1 cellular context compared by ENCODE assay signal in the genomic region with DNA sequence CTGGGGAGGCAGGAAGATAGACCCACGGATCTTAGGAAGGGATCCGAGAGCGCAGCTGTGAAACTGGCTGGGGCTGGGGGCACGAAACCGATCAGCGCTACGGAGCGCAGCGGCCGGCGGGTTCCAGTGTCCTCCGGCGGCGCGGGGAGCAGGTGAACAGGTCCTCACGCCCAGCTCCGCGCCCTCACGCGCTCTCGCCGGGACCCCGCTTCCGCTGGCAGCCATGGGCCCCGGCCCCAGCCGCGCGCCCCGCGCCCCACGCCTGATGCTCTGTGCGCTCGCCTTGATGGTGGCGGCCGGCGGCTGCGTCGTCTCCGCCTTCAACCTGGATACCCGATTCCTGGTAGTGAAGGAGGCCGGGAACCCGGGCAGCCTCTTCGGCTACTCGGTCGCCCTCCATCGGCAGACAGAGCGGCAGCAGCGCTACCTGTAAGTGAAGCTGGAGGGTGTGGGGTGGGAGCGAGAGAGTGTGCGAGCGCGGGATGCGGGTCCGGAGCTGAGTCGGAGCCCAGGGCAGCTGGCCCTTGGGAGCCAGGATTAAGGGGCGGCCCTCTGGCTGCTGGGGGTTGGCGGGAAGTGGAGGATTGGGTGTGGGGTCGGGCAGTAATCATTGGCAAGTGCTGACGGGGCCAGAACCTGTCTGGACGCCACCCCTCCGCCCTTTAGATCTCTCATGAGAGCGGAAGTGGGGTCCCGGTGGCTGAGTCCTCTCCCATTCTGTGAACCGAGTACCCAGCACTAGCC.
TF ChIP-seq lines count a peak whose summit lies in the region.

No MANE protein-coding gene starts in this region.

TF ChIP-seq in GM12878, 131 proteins besides CTCF, POLR2A, EP300 and RAD21 (continued from another document):
- TF ChIP-seq, protein P1, sequence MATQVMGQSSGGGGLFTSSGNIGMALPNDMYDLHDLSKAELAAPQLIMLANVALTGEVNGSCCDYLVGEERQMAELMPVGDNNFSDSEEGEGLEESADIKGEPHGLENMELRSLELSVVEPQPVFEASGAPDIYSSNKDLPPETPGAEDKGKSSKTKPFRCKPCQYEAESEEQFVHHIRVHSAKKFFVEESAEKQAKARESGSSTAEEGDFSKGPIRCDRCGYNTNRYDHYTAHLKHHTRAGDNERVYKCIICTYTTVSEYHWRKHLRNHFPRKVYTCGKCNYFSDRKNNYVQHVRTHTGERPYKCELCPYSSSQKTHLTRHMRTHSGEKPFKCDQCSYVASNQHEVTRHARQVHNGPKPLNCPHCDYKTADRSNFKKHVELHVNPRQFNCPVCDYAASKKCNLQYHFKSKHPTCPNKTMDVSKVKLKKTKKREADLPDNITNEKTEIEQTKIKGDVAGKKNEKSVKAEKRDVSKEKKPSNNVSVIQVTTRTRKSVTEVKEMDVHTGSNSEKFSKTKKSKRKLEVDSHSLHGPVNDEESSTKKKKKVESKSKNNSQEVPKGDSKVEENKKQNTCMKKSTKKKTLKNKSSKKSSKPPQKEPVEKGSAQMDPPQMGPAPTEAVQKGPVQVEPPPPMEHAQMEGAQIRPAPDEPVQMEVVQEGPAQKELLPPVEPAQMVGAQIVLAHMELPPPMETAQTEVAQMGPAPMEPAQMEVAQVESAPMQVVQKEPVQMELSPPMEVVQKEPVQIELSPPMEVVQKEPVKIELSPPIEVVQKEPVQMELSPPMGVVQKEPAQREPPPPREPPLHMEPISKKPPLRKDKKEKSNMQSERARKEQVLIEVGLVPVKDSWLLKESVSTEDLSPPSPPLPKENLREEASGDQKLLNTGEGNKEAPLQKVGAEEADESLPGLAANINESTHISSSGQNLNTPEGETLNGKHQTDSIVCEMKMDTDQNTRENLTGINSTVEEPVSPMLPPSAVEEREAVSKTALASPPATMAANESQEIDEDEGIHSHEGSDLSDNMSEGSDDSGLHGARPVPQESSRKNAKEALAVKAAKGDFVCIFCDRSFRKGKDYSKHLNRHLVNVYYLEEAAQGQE (IDR thresholded peaks at IDR 0.05; ENCODE audit: low read depth, low read length): no peak
- TF ChIP-seq FOS (IDR thresholded peaks at IDR 0.05; ENCODE audit: borderline replicate concordance, extremely low read depth, insufficient read length) (no peak), NR2C2 (IDR thresholded peaks at IDR 0.05; ENCODE audit: borderline replicate concordance, control insufficient read depth, insufficient read length, low read depth) (no peak), MTA2 (IDR thresholded peaks at IDR 0.05; ENCODE audit: low read depth) (no peak), ZNF274 (IDR thresholded peaks at IDR 0.05; ENCODE audit: insufficient read depth, insufficient read length) (no peak), MTA3 (IDR thresholded peaks at IDR 0.05; ENCODE audit: borderline replicate concordance, low read length) (no peak), PAX8 (IDR thresholded peaks at IDR 0.05) (no peak), GATAD2B (conservative IDR thresholded peaks at IDR 0.05; ENCODE audit: low read depth) (no peak; the same call in 1 of the 2 replicates), POLR2AphosphoS2 (IDR thresholded peaks at IDR 0.05; ENCODE audit: low read depth, low read length) (no peak), MYC (IDR thresholded peaks at IDR 0.05; ENCODE audit: insufficient read depth, insufficient read length, insufficient replicate concordance, low read length, severe bottlenecking) (peak; percentile 34), EGR1 (IDR thresholded peaks at IDR 0.05; ENCODE audit: borderline replicate concordance in 1 of 2, low read depth in 2 of 2, low read length in 2 of 2) (no peak), CHD1 (IDR thresholded peaks at IDR 0.05; ENCODE audit: low read depth, low read length) (no peak), SUPT20H (IDR thresholded peaks at IDR 0.05; ENCODE audit: borderline replicate concordance, control insufficient read depth, low read depth, low read length) (no peak), TAF1 (IDR thresholded peaks at IDR 0.05; ENCODE audit: borderline replicate concordance, low read depth, low read length) (no peak), IKZF1 (conservative IDR thresholded peaks at IDR 0.05) (peak; percentile 74), CBX5 (IDR thresholded peaks at IDR 0.05; ENCODE audit: low read depth) (no peak), BMI1 (IDR thresholded peaks at IDR 0.05; ENCODE audit: borderline replicate concordance) (no peak), BCLAF1 (IDR thresholded peaks at IDR 0.05) (no peak), SUZ12 (IDR thresholded peaks at IDR 0.05; ENCODE audit: unreplicated experiment) (no peak), HSF1 (IDR thresholded peaks at IDR 0.05; ENCODE audit: low read depth, low read length) (no peak), USF1 (IDR thresholded peaks at IDR 0.05; ENCODE audit: borderline replicate concordance, extremely low read length, insufficient read depth, low read depth, low read length) (no peak), SIX5 (IDR thresholded peaks at IDR 0.05; ENCODE audit: low read depth, low read length, severe bottlenecking) (no peak), ETV6 (conservative IDR thresholded peaks at IDR 0.05 in 1 of 2, IDR thresholded peaks at IDR 0.05 in 1 of 2; ENCODE audit: borderline replicate concordance in 1 of 2, low read depth in 1 of 2) (no peak), TCF12 (IDR thresholded peaks at IDR 0.05; ENCODE audit: low read depth, low read length) (no peak), E4F1 (IDR thresholded peaks at IDR 0.05; ENCODE audit: borderline replicate concordance, partially characterized antibody) (no peak), MXI1 (IDR thresholded peaks at IDR 0.05; ENCODE audit: low read depth, low read length) (no peak), ZZZ3 (IDR thresholded peaks at IDR 0.05; ENCODE audit: control insufficient read depth, insufficient read length, low read depth) (no peak), ZNF24 (IDR thresholded peaks at IDR 0.05) (no peak), RB1 (IDR thresholded peaks at IDR 0.05; ENCODE audit: borderline replicate concordance) (0 out of 2 replicates have a peak, but pooled peaks have one; percentile 25)
- TF ChIP-seq, protein P2, sequence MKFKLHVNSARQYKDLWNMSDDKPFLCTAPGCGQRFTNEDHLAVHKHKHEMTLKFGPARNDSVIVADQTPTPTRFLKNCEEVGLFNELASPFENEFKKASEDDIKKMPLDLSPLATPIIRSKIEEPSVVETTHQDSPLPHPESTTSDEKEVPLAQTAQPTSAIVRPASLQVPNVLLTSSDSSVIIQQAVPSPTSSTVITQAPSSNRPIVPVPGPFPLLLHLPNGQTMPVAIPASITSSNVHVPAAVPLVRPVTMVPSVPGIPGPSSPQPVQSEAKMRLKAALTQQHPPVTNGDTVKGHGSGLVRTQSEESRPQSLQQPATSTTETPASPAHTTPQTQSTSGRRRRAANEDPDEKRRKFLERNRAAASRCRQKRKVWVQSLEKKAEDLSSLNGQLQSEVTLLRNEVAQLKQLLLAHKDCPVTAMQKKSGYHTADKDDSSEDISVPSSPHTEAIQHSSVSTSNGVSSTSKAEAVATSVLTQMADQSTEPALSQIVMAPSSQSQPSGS (IDR thresholded peaks at IDR 0.05; ENCODE audit: low read length): no peak
- TF ChIP-seq, protein P3, sequence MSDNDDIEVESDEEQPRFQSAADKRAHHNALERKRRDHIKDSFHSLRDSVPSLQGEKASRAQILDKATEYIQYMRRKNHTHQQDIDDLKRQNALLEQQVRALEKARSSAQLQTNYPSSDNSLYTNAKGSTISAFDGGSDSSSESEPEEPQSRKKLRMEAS (IDR thresholded peaks at IDR 0.05; ENCODE audit: low read depth, low read length): no peak
- TF ChIP-seq, protein P4, sequence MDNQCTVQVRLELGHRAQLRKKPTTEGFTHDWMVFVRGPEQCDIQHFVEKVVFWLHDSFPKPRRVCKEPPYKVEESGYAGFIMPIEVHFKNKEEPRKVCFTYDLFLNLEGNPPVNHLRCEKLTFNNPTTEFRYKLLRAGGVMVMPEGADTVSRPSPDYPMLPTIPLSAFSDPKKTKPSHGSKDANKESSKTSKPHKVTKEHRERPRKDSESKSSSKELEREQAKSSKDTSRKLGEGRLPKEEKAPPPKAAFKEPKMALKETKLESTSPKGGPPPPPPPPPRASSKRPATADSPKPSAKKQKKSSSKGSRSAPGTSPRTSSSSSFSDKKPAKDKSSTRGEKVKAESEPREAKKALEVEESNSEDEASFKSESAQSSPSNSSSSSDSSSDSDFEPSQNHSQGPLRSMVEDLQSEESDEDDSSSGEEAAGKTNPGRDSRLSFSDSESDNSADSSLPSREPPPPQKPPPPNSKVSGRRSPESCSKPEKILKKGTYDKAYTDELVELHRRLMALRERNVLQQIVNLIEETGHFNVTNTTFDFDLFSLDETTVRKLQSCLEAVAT (IDR thresholded peaks at IDR 0.05): no peak
- TF ChIP-seq, protein P5, sequence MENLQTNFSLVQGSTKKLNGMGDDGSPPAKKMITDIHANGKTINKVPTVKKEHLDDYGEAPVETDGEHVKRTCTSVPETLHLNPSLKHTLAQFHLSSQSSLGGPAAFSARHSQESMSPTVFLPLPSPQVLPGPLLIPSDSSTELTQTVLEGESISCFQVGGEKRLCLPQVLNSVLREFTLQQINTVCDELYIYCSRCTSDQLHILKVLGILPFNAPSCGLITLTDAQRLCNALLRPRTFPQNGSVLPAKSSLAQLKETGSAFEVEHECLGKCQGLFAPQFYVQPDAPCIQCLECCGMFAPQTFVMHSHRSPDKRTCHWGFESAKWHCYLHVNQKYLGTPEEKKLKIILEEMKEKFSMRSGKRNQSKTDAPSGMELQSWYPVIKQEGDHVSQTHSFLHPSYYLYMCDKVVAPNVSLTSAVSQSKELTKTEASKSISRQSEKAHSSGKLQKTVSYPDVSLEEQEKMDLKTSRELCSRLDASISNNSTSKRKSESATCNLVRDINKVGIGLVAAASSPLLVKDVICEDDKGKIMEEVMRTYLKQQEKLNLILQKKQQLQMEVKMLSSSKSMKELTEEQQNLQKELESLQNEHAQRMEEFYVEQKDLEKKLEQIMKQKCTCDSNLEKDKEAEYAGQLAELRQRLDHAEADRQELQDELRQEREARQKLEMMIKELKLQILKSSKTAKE (IDR thresholded peaks at IDR 0.05; ENCODE audit: low read depth, poor library complexity, severe bottlenecking): no peak
